In genomic region chr7:131652934-131653333, GRCh38 we compare ENCODE assay signal across 28 cellular contexts.
DNase-seq lines count a peak whose midpoint lies in the region; ATAC-seq lines count a peak whose summit lies in the region.
"Had no signal": no experiment of that assay in that cellular context is flagged by ENCODE, and none has a peak within 500 bp of the region (broad histone marks: within the 10 kb centered on the region; RNA-seq: fewer than 3 reads in every experiment).

No MANE protein-coding gene starts in this region.

- H3K9me3 ChIP-seq in SJCRH30 (replicated peaks) (no peaks in the 10 kb centered on the region), mesodermal cell (ENCODE audit: control insufficient read depth, low read length) (no peaks in the 10 kb centered on the region)
- H3K9me3 ChIP-seq: suprapubic skin had no signal

- DNase-seq in Daoy (ENCODE audit: low read depth) (peak; percentile 56), HT-29 (ENCODE audit: low spot score) (peak; percentile 39), SJCRH30 (peak in 1 of 2 experiments; percentile 51), anterior cingulate cortex (lab: John Stamatoyannopoulos, UW) (no peak)
- DNase-seq: activated CD4-positive, alpha-beta T cell treated with anti-CD3 and anti-CD28 coated beads for 36 hours; activated CD8-positive, alpha-beta memory T cell treated with anti-CD3 and anti-CD28 coated beads for 24 hours; activated gamma-delta T cell; activated T-cell treated with anti-CD3 and anti-CD28 coated beads, Interleukin-2, amount 50 U/mL, for 1 hour; CD4-positive, CD25-positive, alpha-beta regulatory T cell; cerebellar nuclear complex; DMS 273 treated with DMSO at 0.1 percent for 48 hours; foreskin keratinocyte; GF-D8; NCI-H1105; NCI-H1930; NCI-H345; NCI-H774; right cardiac atrium; Right ventricle myocardium superior; stimulated activated CD4-positive, alpha-beta T cell treated with anti-CD3 and anti-CD28 coated beads, Interleukin-4, amount 100 ng/mL, for 24 hours; stimulated activated naive B cell treated with anti-CD40 and anti-IgM and Interleukin-4, amounts not matched to agents 10 μg/mL and 1 μg/mL and 100 μg/mL, for 72 hours; T-cell had no signal

- H3K4me3 ChIP-seq in SJCRH30 (no peak overlapping the region), mesodermal cell (ENCODE audit: extremely low read depth, insufficient read depth, low read length, poor library complexity, severe bottlenecking) (no peak overlapping the region)
- H3K4me3 ChIP-seq: suprapubic skin had no signal

- peak overlapping the region; percentile 50 for H3K27ac ChIP-seq in SJCRH30
- H3K27ac ChIP-seq in mesodermal cell (ENCODE audit: low read depth, low read length, severe bottlenecking): peak overlapping the region; percentile 66
- H3K27ac ChIP-seq: foreskin keratinocyte, HL-60, parathyroid adenoma, suprapubic skin had no signal

- H3K4me1 ChIP-seq in SJCRH30 (peaks cover 35% of the 10 kb centered on the region), mesodermal cell (ENCODE audit: control insufficient read depth, insufficient read depth, low read length, poor library complexity, severe bottlenecking) (peaks cover 46% of the 10 kb centered on the region)
- H3K4me1 ChIP-seq: foreskin keratinocyte, parathyroid adenoma had no signal

- no peaks in the 10 kb centered on the region for H3K27me3 ChIP-seq in SJCRH30
- H3K27me3 ChIP-seq: suprapubic skin had no signal

- 29 to 37% methylated on average over 2 of the region's 2 CpGs for WGBS in mesodermal cell (ENCODE audit: insufficient coverage in 2 of 2), 2 experiments

- no peaks in the 10 kb centered on the region for H3K36me3 ChIP-seq in SJCRH30
- H3K36me3 ChIP-seq in mesodermal cell (ENCODE audit: control insufficient read depth, insufficient read depth, low read length): no peaks in the 10 kb centered on the region
- H3K36me3 ChIP-seq: suprapubic skin had no signal

- ATAC-seq in HG03442 (IDR thresholded peaks at IDR 0.05; ENCODE audit: unreplicated experiment) (no peak), HG03520 (IDR thresholded peaks at IDR 0.05; ENCODE audit: unreplicated experiment) (no peak)
- ATAC-seq: activated CD4-positive, alpha-beta T cell treated with anti-CD3 and anti-CD28 coated beads for 36 hours; right cardiac atrium; stimulated activated naive B cell treated with anti-CD40 and anti-IgM and Interleukin-4, amounts not matched to agents 10 μg/mL and 1 μg/mL and 100 μg/mL, for 72 hours; T-cell had no signal

Comparison
In these comparisons a context has a peak if more than half of its experiments do, and no peak if none do; other contexts are left out.
1. DNase-seq: peak in Daoy (single experiment) and HT-29 (single experiment); none in anterior cingulate cortex (0 of 58).